Comparison of ENCODE assay signal across 1 cellular context in genomic region chr17:75777243-75777922, GRCh38.
TF ChIP-seq lines count a peak whose summit lies in the region.

No MANE protein-coding gene starts in this region.

TF ChIP-seq in HCT116, 20 proteins besides CTCF, POLR2A, EP300 and RAD21 (continued from another document):
- TF ChIP-seq EZH2phosphoT487 (IDR thresholded peaks at IDR 0.05; ENCODE audit: borderline replicate concordance), result no peak
- TF ChIP-seq REST (IDR thresholded peaks at IDR 0.05; ENCODE audit: low read depth), result no peak
- no peak for TF ChIP-seq ELF1 (IDR thresholded peaks at IDR 0.05; ENCODE audit: borderline replicate concordance, low read depth)
- TF ChIP-seq CBX3 (IDR thresholded peaks at IDR 0.05; ENCODE audit: low read depth), result no peak
